Comparison of ENCODE assay signal across 19 cellular contexts in genomic region chr11:17197431-17197898, GRCh38. TPM values are rescaled to one million over a fixed set of nuclear protein-coding genes. Genes with fewer than 3 reads are reported as not detected.
DNase-seq lines count a peak whose midpoint lies in the region; ATAC-seq and TF ChIP-seq lines count a peak whose summit lies in the region.
"Had no signal": no experiment of that assay in that cellular context is flagged by ENCODE, and none has a peak within 500 bp of the region (broad histone marks: within the 10 kb centered on the region; RNA-seq: fewer than 3 reads in every experiment).

No MANE protein-coding gene starts in this region.

- H3K4me1 ChIP-seq in suprapubic skin, result no peaks in the 10 kb centered on the region
- H3K4me1 ChIP-seq: ascending aorta, BE2C, parathyroid adenoma had no signal

- TF ChIP-seq CTCF in choroid plexus epithelial cell (conservative IDR thresholded peaks at IDR 0.05; ENCODE audit: low read depth, low read length) (no peak), suprapubic skin (IDR thresholded peaks at IDR 0.05) (no peak)

- no peak for TF ChIP-seq POLR2A in suprapubic skin (IDR thresholded peaks at IDR 0.05)

- H3K27me3 ChIP-seq in suprapubic skin, result no peaks in the 10 kb centered on the region
- H3K27me3 ChIP-seq: ascending aorta, BE2C, gastroesophageal sphincter, transverse colon had no signal

- TF ChIP-seq EP300 in suprapubic skin (IDR thresholded peaks at IDR 0.05), result no peak

- no peak overlapping the region for H3K27ac ChIP-seq in suprapubic skin
- H3K27ac ChIP-seq: ascending aorta, gastroesophageal sphincter, KMS-11, parathyroid adenoma, transverse colon had no signal

- DNase-seq in Caki2 (ENCODE audit: low read depth) (peak; percentile 58), LoVo (ENCODE audit: low spot score) (peak; percentile 59), choroid plexus epithelial cell (ENCODE audit: low read depth) (peak; percentile 30), lung microvascular endothelial cell (ENCODE audit: low read depth in 2 of 2) (peak; percentile 16 to 17), suprapubic skin (ENCODE audit: low spot score in 2 of 2) (no peak), cerebellum (ENCODE audit: low spot score) (no peak), GM19240 (ENCODE audit: insufficient read length, low spot score) (no peak)
- DNase-seq: activated CD8-positive, alpha-beta T cell treated with anti-CD3 and anti-CD28 coated beads, Interleukin-2, amount 10 ng/mL, durations not matched to agents 7 days and 5 days; BE2C; immature natural killer cell; NCI-H2081; NCI-H82; SIG-M5; transverse colon had no signal

- ATAC-seq in GM18907 (IDR thresholded peaks at IDR 0.05; ENCODE audit: unreplicated experiment), result no peak
- ATAC-seq: activated CD8-positive, alpha-beta T cell treated with anti-CD3 and anti-CD28 coated beads, Interleukin-2, amount 10 ng/mL, durations not matched to agents 7 days and 5 days; gastroesophageal sphincter had no signal

- H3K9me3 ChIP-seq in suprapubic skin, result no peaks in the 10 kb centered on the region
- H3K9me3 ChIP-seq: ascending aorta, BE2C, gastroesophageal sphincter, transverse colon had no signal

- peaks cover 14% of the 10 kb centered on the region for H3K36me3 ChIP-seq in suprapubic skin
- H3K36me3 ChIP-seq: BE2C had no signal

- no peak overlapping the region for H3K4me3 ChIP-seq in choroid plexus epithelial cell (ENCODE audit: low read depth, low read length)
- no peak overlapping the region for H3K4me3 ChIP-seq in suprapubic skin
- H3K4me3 ChIP-seq: ascending aorta, gastroesophageal sphincter, transverse colon had no signal

- in situ Hi-C loops in Caki2 (cut with HindIII; ENCODE audit: low pct_unique_long_range_greater_than_20kb, low sequenced_read_pairs), result no loop called here

RNA-seq across cellular contexts. Expression of gene PIK3C2A, which starts 10.3 kb away (rescaled TPM):
- total RNA-seq in Caki2 (2014; rRNA removed; shearing (Covaris generic); ENCODE audit: low replicate concordance), result 13.2 and 13.4 TPM in 2 replicates
- total RNA-seq in lung microvascular endothelial cell, result 29.8 and 35.5 TPM in 2 replicates
- 10 to 100 TPM; 31.0 to 63.4 (median 43.2) TPM for total RNA-seq in suprapubic skin
- 57.6 TPM for total RNA-seq in cerebellum

Comparison
In these comparisons a context has a peak if more than half of its experiments do, and no peak if none do; other contexts are left out.
1. DNase-seq: peak in Caki2 (single experiment), LoVo (single experiment), choroid plexus epithelial cell (single experiment) and lung microvascular endothelial cell (2 of 2); none in suprapubic skin (0 of 2), cerebellum (single experiment) and GM19240 (single experiment).